In genomic region chr13:110627761-110628476, GRCh38 we compare ENCODE assay signal across 14 cellular contexts. TPM values are rescaled to one million over a fixed set of nuclear protein-coding genes. Genes with fewer than 3 reads are reported as not detected.
DNase-seq lines count a peak whose midpoint lies in the region; ATAC-seq, FAIRE-seq and TF ChIP-seq lines count a peak whose summit lies in the region.
"Had no signal": no experiment of that assay in that cellular context is flagged by ENCODE, and none has a peak within 500 bp of the region (broad histone marks: within the 10 kb centered on the region; RNA-seq: fewer than 3 reads in every experiment).

No MANE protein-coding gene starts in this region.

- 88% methylated on average over 12 of the region's 12 CpGs for WGBS in hepatocyte (ENCODE audit: low lambda C conversion rate, missing lambda C conversion rate)

- TF ChIP-seq CTCF in brain (conservative IDR thresholded peaks at IDR 0.05) (no peak), hepatocyte (IDR thresholded peaks at IDR 0.05; ENCODE audit: poor library complexity) (no peak)

- no peak for ATAC-seq in activated CD4-positive, alpha-beta T cell treated with anti-CD3 and anti-CD28 coated beads for 36 hours
- ATAC-seq in sciatic nerve = peak; percentile 24

- CTCF ChIA-PET in activated CD4-positive, alpha-beta T cell treated with anti-CD3 and anti-CD28 coated beads for 36 hours (lab: Charles Lee) = no interaction called here

- POLR2A ChIA-PET in activated CD4-positive, alpha-beta T cell treated with anti-CD3 and anti-CD28 coated beads for 36 hours (lab: Charles Lee) = no interaction called here

- H3K79me2 ChIP-seq in hepatocyte = peaks cover 100% of the 10 kb centered on the region

- no peak overlapping the region for H3K4me3 ChIP-seq in hepatocyte
- H3K4me3 ChIP-seq: ovary had no signal

- no peak overlapping the region for H3K4me3 Mint-ChIP-seq in activated CD4-positive, alpha-beta T cell treated with anti-CD3 and anti-CD28 coated beads for 36 hours
- no peak overlapping the region for H3K4me3 Mint-ChIP-seq in brain
- H3K4me3 Mint-ChIP-seq: IgD-negative memory B cell had no signal

- H3K27me3 Mint-ChIP-seq in activated CD4-positive, alpha-beta T cell treated with anti-CD3 and anti-CD28 coated beads for 36 hours = no peaks in the 10 kb centered on the region
- H3K27me3 Mint-ChIP-seq in brain = no peaks in the 10 kb centered on the region
- H3K27me3 Mint-ChIP-seq: IgD-negative memory B cell had no signal

- H3K9me3 ChIP-seq in hepatocyte (ENCODE audit: low read depth) = no peaks in the 10 kb centered on the region
- H3K9me3 ChIP-seq: ovary had no signal

- H3K36me3 ChIP-seq in hepatocyte (replicated peaks; ENCODE audit: insufficient read depth, low read depth) = no peaks in the 10 kb centered on the region
- H3K36me3 ChIP-seq: ovary had no signal

- no peak for TF ChIP-seq POLR2A in GM12891 (IDR thresholded peaks at IDR 0.05; ENCODE audit: low read depth, low read length)

- H3K27me3 ChIP-seq in hepatocyte = no peaks in the 10 kb centered on the region
- H3K27me3 ChIP-seq: ovary had no signal

- no peaks in the 10 kb centered on the region for H3K9me2 ChIP-seq in hepatocyte (replicated peaks; ENCODE audit: insufficient read depth)

- H3K27ac ChIP-seq in hepatocyte = peak overlapping the region; percentile 94
- H3K27ac ChIP-seq: ovary, RWPE1 had no signal

- peaks cover 24% of the 10 kb centered on the region for H3K4me1 Mint-ChIP-seq in activated CD4-positive, alpha-beta T cell treated with anti-CD3 and anti-CD28 coated beads for 36 hours
- peaks cover 4% of the 10 kb centered on the region for H3K4me1 Mint-ChIP-seq in brain

- intact Hi-C loops in activated CD4-positive, alpha-beta T cell treated with anti-CD3 and anti-CD28 coated beads for 36 hours (cut with DNase I, micrococcal nuclease) = no loop called here
- intact Hi-C loops in sciatic nerve (cut with DNase I) = no loop called here

- no peak overlapping the region for H3K4me2 ChIP-seq in hepatocyte

- no peak for FAIRE-seq in GM12891 (lab: Jason Lieb, UNC)
- FAIRE-seq: H54 had no signal

- H2AFZ ChIP-seq in hepatocyte = no peak overlapping the region

- DNase-seq in activated CD4-positive, alpha-beta T cell treated with anti-CD3 and anti-CD28 coated beads for 36 hours = no peak
- no peak for DNase-seq in activated CD4-positive, alpha-beta T cell treated with anti-CD3 and anti-CD28 coated beads for 1 hour
- DNase-seq in hepatocyte (ENCODE audit: low spot score) (no peak), sciatic nerve (ENCODE audit: low spot score) (no peak), GM12891 (ENCODE audit: insufficient read length, low spot score) (no peak), SHP77 (lab: John Stamatoyannopoulos, UW) (no peak)
- DNase-seq in activated CD8-positive, alpha-beta memory T cell treated with anti-CD3 and anti-CD28 coated beads, Interleukin-2, amount 50 U/mL, for 4 hours = no peak
- DNase-seq: 8988T; activated effector memory CD4-positive, alpha-beta T cell treated with Interleukin-2 at 50 U/mL for 16 hours had no signal

- H3K9me3 Mint-ChIP-seq in activated CD4-positive, alpha-beta T cell treated with anti-CD3 and anti-CD28 coated beads for 36 hours (ENCODE audit: low read depth) = no peaks in the 10 kb centered on the region
- no peaks in the 10 kb centered on the region for H3K9me3 Mint-ChIP-seq in brain
- H3K9me3 Mint-ChIP-seq: IgD-negative memory B cell had no signal

- H3K4me1 ChIP-seq in hepatocyte (ENCODE audit: insufficient read depth) = peaks cover 32% of the 10 kb centered on the region

- H4K20me1 ChIP-seq in hepatocyte (ENCODE audit: insufficient read depth, poor library complexity, severe bottlenecking) = peaks cover 54% of the 10 kb centered on the region

- peaks cover 25% of the 10 kb centered on the region for H3K36me3 Mint-ChIP-seq in activated CD4-positive, alpha-beta T cell treated with anti-CD3 and anti-CD28 coated beads for 36 hours (ENCODE audit: low read depth)
- H3K36me3 Mint-ChIP-seq in brain = peaks cover 62% of the 10 kb centered on the region

- H3K27ac Mint-ChIP-seq in activated CD4-positive, alpha-beta T cell treated with anti-CD3 and anti-CD28 coated beads for 36 hours = peak overlapping the region; percentile 47
- H3K27ac Mint-ChIP-seq in brain = peak overlapping the region in 3 of 5 experiments; percentile 61 to 74 (median 65)

TF ChIP-seq in GM12891, 5 proteins besides CTCF, POLR2A, EP300 and RAD21:
- TF ChIP-seq POLR2AphosphoS5 (IDR thresholded peaks at IDR 0.05; ENCODE audit: low read depth, low read length) (no peak), SPI1 (IDR thresholded peaks at IDR 0.05; ENCODE audit: low read depth, low read length) (no peak), TAF1 (IDR thresholded peaks at IDR 0.05; ENCODE audit: low read depth, low read length) (no peak), PAX5 (IDR thresholded peaks at IDR 0.05; ENCODE audit: insufficient read depth, low read length, severe bottlenecking) (no peak), POU2F2 (IDR thresholded peaks at IDR 0.05; ENCODE audit: low read depth, low read length) (no peak)

RNA-seq across cellular contexts. Expression of gene NAXD, which starts 12.6 kb away (rescaled TPM):
- 10 to 100 TPM; 19.6 to 23.3 TPM for total RNA-seq in activated CD4-positive, alpha-beta T cell treated with anti-CD3 and anti-CD28 coated beads for 36 hours
- polyA plus RNA-seq in brain (ENCODE audit: insufficient read depth, low read depth, low replicate concordance) (45.8 TPM), hepatocyte (34.5 and 37.6 TPM in 2 replicates)
- total RNA-seq in hepatocyte (29.9 and 30.9 TPM in 2 replicates), sciatic nerve (38.9 TPM)
- polyA plus RNA-seq in GM12891 (2012; ENCODE audit: low read depth, missing spikeins) = 28.0 TPM
